Comparison of ENCODE assay signal across 8 cellular contexts in the genomic region with DNA sequence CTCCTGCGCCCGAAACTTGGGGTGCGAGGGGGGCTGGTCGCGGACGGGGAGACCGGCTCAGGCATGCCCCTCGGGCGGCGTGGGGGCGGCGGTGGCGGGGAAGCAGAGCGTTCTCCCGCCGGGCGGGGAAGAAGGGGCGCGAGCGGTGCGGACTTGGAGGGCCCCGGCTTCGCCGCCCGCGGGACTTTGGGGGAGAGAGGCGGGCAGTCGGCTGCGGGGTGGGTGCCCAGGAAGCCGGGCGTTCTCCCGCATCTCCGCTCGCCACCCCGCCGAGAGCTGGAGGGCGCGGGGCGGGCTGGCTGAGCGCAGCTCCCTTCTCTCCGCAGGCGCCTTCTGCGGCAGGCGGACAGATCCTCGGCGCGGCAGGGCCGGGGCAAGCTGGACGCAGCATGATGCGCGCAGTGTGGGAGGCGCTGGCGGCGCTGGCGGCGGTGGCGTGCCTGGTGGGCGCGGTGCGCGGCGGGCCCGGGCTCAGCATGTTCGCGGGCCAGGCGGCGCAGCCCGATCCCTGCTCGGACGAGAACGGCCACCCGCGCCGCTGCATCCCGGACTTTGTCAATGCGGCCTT. TPM values are rescaled to one million over a fixed set of nuclear protein-coding genes. Genes with fewer than 3 reads are reported as not detected.
DNase-seq lines count a peak whose midpoint lies in the region; ATAC-seq, FAIRE-seq and TF ChIP-seq lines count a peak whose summit lies in the region.

No MANE protein-coding gene starts in this region.

- intact Hi-C loops in CD4-positive, alpha-beta memory T cell (cut with micrococcal nuclease): no loop called here
- intact Hi-C loops in ascending aorta (cut with DNase I): loop anchor here (1.0 to 5.0 kb wide), 5 partner anchors 19 to 207 kb away; no protein-coding TSS in a partner anchor

- no peak for DNase-seq in CD4-positive, alpha-beta memory T cell
- DNase-seq in ascending aorta (ENCODE audit: low spot score in 2 of 2) (peak in 1 of 2 donors; percentile 65), islet precursor cell (peak; percentile 83), GM12891 (ENCODE audit: insufficient read length, low spot score) (no peak)

- H3K36me3 ChIP-seq in CD4-positive, alpha-beta memory T cell (ENCODE audit: insufficient read depth, low read length): no peaks in the 10 kb centered on the region
- H3K36me3 ChIP-seq in HUES48 (ENCODE audit: control insufficient read depth, insufficient read depth, low read length) (no peaks in the 10 kb centered on the region), ascending aorta (no peaks in the 10 kb centered on the region)

- peaks cover 4 to 35% (median 16%) of the 10 kb centered on the region in 4 donors for H3K4me1 Mint-ChIP-seq in CD4-positive, alpha-beta memory T cell
- H3K4me1 Mint-ChIP-seq in stimulated activated memory B cell treated with anti-CD40 and anti-IgM and Interleukin-4, amounts not matched to agents 10 μg/mL and 1 μg/mL and 100 μg/mL, for 72 hours: peaks cover 6% of the 10 kb centered on the region

- H3K4me1 ChIP-seq in CD4-positive, alpha-beta memory T cell (ENCODE audit: insufficient read depth, low read length): peaks cover 22% of the 10 kb centered on the region
- H3K4me1 ChIP-seq in HUES48 (ENCODE audit: control insufficient read depth, insufficient read depth, low read length) (peaks cover 42% of the 10 kb centered on the region), ascending aorta (peaks cover 7 to 10% of the 10 kb centered on the region in 2 donors)

- peak overlapping the region in 1 of 2 donors; percentile 28 for H3K4me3 ChIP-seq in CD4-positive, alpha-beta memory T cell (ENCODE audit: low read length in 2 of 2)
- H3K4me3 ChIP-seq in HUES48 (ENCODE audit: low read depth, low read length): peak overlapping the region; percentile 62
- peak overlapping the region; percentile 72 to 84 for H3K4me3 ChIP-seq in ascending aorta

- no peaks in the 10 kb centered on the region for H3K9me3 ChIP-seq in CD4-positive, alpha-beta memory T cell (ENCODE audit: control insufficient read depth in 1 of 2, low read length in 2 of 2)
- H3K9me3 ChIP-seq in HUES48 (ENCODE audit: control insufficient read depth, insufficient read depth, low read length) (no peaks in the 10 kb centered on the region), ascending aorta (no peaks in the 10 kb centered on the region)

- peak overlapping the region; percentile 65 to 92 (median 90) for H3K4me3 Mint-ChIP-seq in CD4-positive, alpha-beta memory T cell
- peak overlapping the region; percentile 86 for H3K4me3 Mint-ChIP-seq in stimulated activated memory B cell treated with anti-CD40 and anti-IgM and Interleukin-4, amounts not matched to agents 10 μg/mL and 1 μg/mL and 100 μg/mL, for 72 hours

- H3K36me3 Mint-ChIP-seq in CD4-positive, alpha-beta memory T cell: peaks cover 3 to 5% of the 10 kb centered on the region in 2 donors
- no peaks in the 10 kb centered on the region for H3K36me3 Mint-ChIP-seq in stimulated activated memory B cell treated with anti-CD40 and anti-IgM and Interleukin-4, amounts not matched to agents 10 μg/mL and 1 μg/mL and 100 μg/mL, for 72 hours

- FAIRE-seq in GM12891 (lab: Jason Lieb, UNC): no peak

- no peak for ATAC-seq in stimulated activated memory B cell treated with anti-CD40 and anti-IgM and Interleukin-4, amounts not matched to agents 10 μg/mL and 1 μg/mL and 100 μg/mL, for 72 hours
- ATAC-seq in HG02798 (IDR thresholded peaks at IDR 0.05; ENCODE audit: poor library complexity, unreplicated experiment) (no peak), HG02759 (IDR thresholded peaks at IDR 0.05; ENCODE audit: unreplicated experiment) (no peak)

- H3K9me3 Mint-ChIP-seq in CD4-positive, alpha-beta memory T cell: no peaks in the 10 kb centered on the region
- H3K9me3 Mint-ChIP-seq in stimulated activated memory B cell treated with anti-CD40 and anti-IgM and Interleukin-4, amounts not matched to agents 10 μg/mL and 1 μg/mL and 100 μg/mL, for 72 hours: no peaks in the 10 kb centered on the region

- H3K9ac ChIP-seq in HUES48 (ENCODE audit: low read depth, low read length): no peak overlapping the region

- H3K27ac Mint-ChIP-seq in CD4-positive, alpha-beta memory T cell: no peak overlapping the region
- no peak overlapping the region for H3K27ac Mint-ChIP-seq in stimulated activated memory B cell treated with anti-CD40 and anti-IgM and Interleukin-4, amounts not matched to agents 10 μg/mL and 1 μg/mL and 100 μg/mL, for 72 hours

- H3K27me3 Mint-ChIP-seq in CD4-positive, alpha-beta memory T cell: peaks cover 41 to 52% of the 10 kb centered on the region in 2 donors
- H3K27me3 Mint-ChIP-seq in stimulated activated memory B cell treated with anti-CD40 and anti-IgM and Interleukin-4, amounts not matched to agents 10 μg/mL and 1 μg/mL and 100 μg/mL, for 72 hours: peaks cover 41% of the 10 kb centered on the region

- no peak for TF ChIP-seq CTCF in ascending aorta (IDR thresholded peaks at IDR 0.05)

- POLR2A ChIA-PET in CD4-positive, alpha-beta memory T cell (lab: Charles Lee; ENCODE audit: partially characterized antibody): no interaction called here

- no peak for TF ChIP-seq POLR2A in GM12891 (IDR thresholded peaks at IDR 0.05; ENCODE audit: low read depth, low read length)

- no peak overlapping the region for H3K27ac ChIP-seq in CD4-positive, alpha-beta memory T cell (ENCODE audit: low read depth, low read length)
- H3K27ac ChIP-seq in HUES48 (ENCODE audit: low read depth, low read length): no peak overlapping the region
- peak overlapping the region; percentile 75 for H3K27ac ChIP-seq in ascending aorta

- peaks cover 45% of the 10 kb centered on the region for H3K27me3 ChIP-seq in CD4-positive, alpha-beta memory T cell (ENCODE audit: insufficient read depth, low read length)
- H3K27me3 ChIP-seq in HUES48 (ENCODE audit: control insufficient read depth, insufficient read depth, low read length): peaks cover 97% of the 10 kb centered on the region
- no peaks in the 10 kb centered on the region for H3K27me3 ChIP-seq in ascending aorta

- CTCF ChIA-PET in CD4-positive, alpha-beta memory T cell (lab: Charles Lee; ENCODE audit: partially characterized antibody): no interaction called here

TF ChIP-seq in GM12891, 5 proteins besides CTCF, POLR2A, EP300 and RAD21:
- no peak for TF ChIP-seq SPI1 (IDR thresholded peaks at IDR 0.05; ENCODE audit: low read depth, low read length)
- no peak for TF ChIP-seq PAX5 (IDR thresholded peaks at IDR 0.05; ENCODE audit: insufficient read depth, low read length, severe bottlenecking)
- TF ChIP-seq POU2F2 (IDR thresholded peaks at IDR 0.05; ENCODE audit: low read depth, low read length): no peak
- TF ChIP-seq POLR2AphosphoS5 (IDR thresholded peaks at IDR 0.05; ENCODE audit: low read depth, low read length): no peak
- TF ChIP-seq TAF1 (IDR thresholded peaks at IDR 0.05; ENCODE audit: low read depth, low read length): no peak

RNA-seq across cellular contexts. Expression of a gene that starts 0.8 kb away (rescaled TPM):
- not detected for total RNA-seq in CD4-positive, alpha-beta memory T cell
- under 1 TPM in 1 of 2 donors, not detected in 1; 0.02 TPM for polyA plus RNA-seq in CD4-positive, alpha-beta memory T cell
- 29.6 TPM for total RNA-seq in ascending aorta
- 1.1 TPM for polyA plus RNA-seq in GM12891 (2012; ENCODE audit: low read depth, missing spikeins)

RNA-seq across cellular contexts. Expression of a gene that starts 56.6 kb away (rescaled TPM):
- total RNA-seq in CD4-positive, alpha-beta memory T cell: 10 to 100 TPM; 85.1 to 89.4 TPM
- 10 to 100 TPM; 18.5 to 62.0 TPM for polyA plus RNA-seq in CD4-positive, alpha-beta memory T cell
- 42.0 TPM for total RNA-seq in ascending aorta
- 41.2 TPM for polyA plus RNA-seq in GM12891 (2012; ENCODE audit: low read depth, missing spikeins)

Comparison
In these comparisons a context has a peak if more than half of its experiments do, and no peak if none do; other contexts are left out.
1. H3K27ac ChIP-seq: peak in ascending aorta (2 of 2); none in CD4-positive, alpha-beta memory T cell (single experiment) and HUES48 (single experiment).
2. RNA of a gene that starts 0.8 kb away (total RNA-seq): 29.6 TPM in ascending aorta (single experiment); not detected in CD4-positive, alpha-beta memory T cell; every median in the first group is over 10 times any median in the second.